Comparison of ENCODE assay signal across 1 cellular context in genomic region chr17:64007838-64008282, GRCh38.
TF ChIP-seq lines count a peak whose summit lies in the region.

No MANE protein-coding gene starts in this region.

TF ChIP-seq in HepG2, 621 proteins besides CTCF, POLR2A, EP300 and RAD21 (continues in another document):
- TF ChIP-seq MEIS2 (CRISPR knock-in tag; IDR thresholded peaks at IDR 0.05), result 0 out of 2 replicates have a peak, but pooled peaks have one; percentile 28
- TF ChIP-seq, protein P1, sequence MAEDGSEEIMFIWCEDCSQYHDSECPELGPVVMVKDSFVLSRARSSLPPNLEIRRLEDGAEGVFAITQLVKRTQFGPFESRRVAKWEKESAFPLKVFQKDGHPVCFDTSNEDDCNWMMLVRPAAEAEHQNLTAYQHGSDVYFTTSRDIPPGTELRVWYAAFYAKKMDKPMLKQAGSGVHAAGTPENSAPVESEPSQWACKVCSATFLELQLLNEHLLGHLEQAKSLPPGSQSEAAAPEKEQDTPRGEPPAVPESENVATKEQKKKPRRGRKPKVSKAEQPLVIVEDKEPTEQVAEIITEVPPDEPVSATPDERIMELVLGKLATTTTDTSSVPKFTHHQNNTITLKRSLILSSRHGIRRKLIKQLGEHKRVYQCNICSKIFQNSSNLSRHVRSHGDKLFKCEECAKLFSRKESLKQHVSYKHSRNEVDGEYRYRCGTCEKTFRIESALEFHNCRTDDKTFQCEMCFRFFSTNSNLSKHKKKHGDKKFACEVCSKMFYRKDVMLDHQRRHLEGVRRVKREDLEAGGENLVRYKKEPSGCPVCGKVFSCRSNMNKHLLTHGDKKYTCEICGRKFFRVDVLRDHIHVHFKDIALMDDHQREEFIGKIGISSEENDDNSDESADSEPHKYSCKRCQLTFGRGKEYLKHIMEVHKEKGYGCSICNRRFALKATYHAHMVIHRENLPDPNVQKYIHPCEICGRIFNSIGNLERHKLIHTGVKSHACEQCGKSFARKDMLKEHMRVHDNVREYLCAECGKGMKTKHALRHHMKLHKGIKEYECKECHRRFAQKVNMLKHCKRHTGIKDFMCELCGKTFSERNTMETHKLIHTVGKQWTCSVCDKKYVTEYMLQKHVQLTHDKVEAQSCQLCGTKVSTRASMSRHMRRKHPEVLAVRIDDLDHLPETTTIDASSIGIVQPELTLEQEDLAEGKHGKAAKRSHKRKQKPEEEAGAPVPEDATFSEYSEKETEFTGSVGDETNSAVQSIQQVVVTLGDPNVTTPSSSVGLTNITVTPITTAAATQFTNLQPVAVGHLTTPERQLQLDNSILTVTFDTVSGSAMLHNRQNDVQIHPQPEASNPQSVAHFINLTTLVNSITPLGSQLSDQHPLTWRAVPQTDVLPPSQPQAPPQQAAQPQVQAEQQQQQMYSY (CRISPR knock-in tag; IDR thresholded peaks at IDR 0.05), result peak; percentile 96
- peak; percentile 84 for TF ChIP-seq HNF4A (CRISPR knock-in tag; IDR thresholded peaks at IDR 0.05)
- 0 out of 2 replicates have a peak, but pooled peaks have one; percentile 51 for TF ChIP-seq HOMEZ (CRISPR knock-in tag; IDR thresholded peaks at IDR 0.05; ENCODE audit: low read depth)
- TF ChIP-seq NR2F2 (IDR thresholded peaks at IDR 0.05; ENCODE audit: borderline replicate concordance, low read depth), result peak; percentile 61; the same call in 1 of the 2 replicates
- TF ChIP-seq RXRB (CRISPR knock-in tag; IDR thresholded peaks at IDR 0.05; ENCODE audit: borderline replicate concordance), result peak; percentile 65; the same call in 1 of the 2 replicates
- TF ChIP-seq ELF3 (CRISPR knock-in tag; IDR thresholded peaks at IDR 0.05), result peak; percentile 49
- TF ChIP-seq SP4 (CRISPR knock-in tag; IDR thresholded peaks at IDR 0.05), result 0 out of 2 replicates have a peak, but pooled peaks have one; percentile 20
- TF ChIP-seq ZNF180 (CRISPR knock-in tag; IDR thresholded peaks at IDR 0.05; ENCODE audit: borderline replicate concordance, low read depth), result no peak
- TF ChIP-seq ZNF124 (CRISPR knock-in tag; IDR thresholded peaks at IDR 0.05), result no peak
- TF ChIP-seq SP1 (IDR thresholded peaks at IDR 0.05), result no peak
- 0 out of 2 replicates have a peak, but pooled peaks have one; percentile 10 for TF ChIP-seq SP1 (CRISPR knock-in tag; IDR thresholded peaks at IDR 0.05)
- peak; percentile 69 for TF ChIP-seq RXRA (CRISPR knock-in tag; IDR thresholded peaks at IDR 0.05)
- TF ChIP-seq ATF7 (IDR thresholded peaks at IDR 0.05), result no peak
- no peak for TF ChIP-seq ATF7 (CRISPR knock-in tag; IDR thresholded peaks at IDR 0.05)
- TF ChIP-seq LCORL (IDR thresholded peaks at IDR 0.05), result no peak
- peak; percentile 77 for TF ChIP-seq LCORL (CRISPR knock-in tag; IDR thresholded peaks at IDR 0.05)
- TF ChIP-seq ZNF292 (CRISPR knock-in tag; IDR thresholded peaks at IDR 0.05; ENCODE audit: borderline replicate concordance, low read depth), result peak; percentile 81; the same call in 1 of the 2 replicates
- no peak for TF ChIP-seq SOX13 (IDR thresholded peaks at IDR 0.05)
- TF ChIP-seq SOX13 (CRISPR knock-in tag; conservative IDR thresholded peaks at IDR 0.05 in 1 of 2, IDR thresholded peaks at IDR 0.05 in 1 of 2), result 0 out of 4 replicates have a peak, but pooled peaks of 1 of the 2 experiments have one; percentile 44
- TF ChIP-seq HDAC1 (CRISPR knock-in tag; IDR thresholded peaks at IDR 0.05), result peak; percentile 13; the same call in 1 of the 2 replicates
- TF ChIP-seq, protein P2, sequence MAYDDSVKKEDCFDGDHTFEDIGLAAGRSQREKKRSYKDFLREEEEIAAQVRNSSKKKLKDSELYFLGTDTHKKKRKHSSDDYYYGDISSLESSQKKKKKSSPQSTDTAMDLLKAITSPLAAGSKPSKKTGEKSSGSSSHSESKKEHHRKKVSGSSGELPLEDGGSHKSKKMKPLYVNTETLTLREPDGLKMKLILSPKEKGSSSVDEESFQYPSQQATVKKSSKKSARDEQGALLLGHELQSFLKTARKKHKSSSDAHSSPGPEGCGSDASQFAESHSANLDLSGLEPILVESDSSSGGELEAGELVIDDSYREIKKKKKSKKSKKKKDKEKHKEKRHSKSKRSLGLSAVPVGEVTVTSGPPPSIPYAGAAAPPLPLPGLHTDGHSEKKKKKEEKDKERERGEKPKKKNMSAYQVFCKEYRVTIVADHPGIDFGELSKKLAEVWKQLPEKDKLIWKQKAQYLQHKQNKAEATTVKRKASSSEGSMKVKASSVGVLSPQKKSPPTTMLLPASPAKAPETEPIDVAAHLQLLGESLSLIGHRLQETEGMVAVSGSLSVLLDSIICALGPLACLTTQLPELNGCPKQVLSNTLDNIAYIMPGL (CRISPR knock-in tag; IDR thresholded peaks at IDR 0.05; ENCODE audit: borderline replicate concordance in 1 of 2, low read depth in 1 of 2), result 0 out of 4 replicates have a peak, but pooled peaks of 1 of the 2 experiments have one; percentile 49
- TF ChIP-seq PITX1 (CRISPR knock-in tag; IDR thresholded peaks at IDR 0.05), result peak; percentile 71
- no peak for TF ChIP-seq NRL (CRISPR knock-in tag; IDR thresholded peaks at IDR 0.05; ENCODE audit: borderline replicate concordance)
- TF ChIP-seq GLI4 (CRISPR knock-in tag; IDR thresholded peaks at IDR 0.05; ENCODE audit: borderline replicate concordance), result no peak
- TF ChIP-seq ZNF263 (CRISPR knock-in tag; IDR thresholded peaks at IDR 0.05), result 0 out of 2 replicates have a peak, but pooled peaks have one; percentile 10
- peak; percentile 48; the same call in 1 of the 2 replicates for TF ChIP-seq ZNF546 (CRISPR knock-in tag; conservative IDR thresholded peaks at IDR 0.05)
- peak; percentile 26 to 60; a peak in 1 of 4 replicates for TF ChIP-seq NR2F1 (CRISPR knock-in tag; IDR thresholded peaks at IDR 0.05)
- peak; percentile 78 for TF ChIP-seq PAXIP1 (CRISPR knock-in tag; conservative IDR thresholded peaks at IDR 0.05)
- TF ChIP-seq MED8 (CRISPR knock-in tag; IDR thresholded peaks at IDR 0.05; ENCODE audit: insufficient replicate concordance), result peak; percentile 27
- TF ChIP-seq THAP11 (CRISPR knock-in tag; IDR thresholded peaks at IDR 0.05), result 0 out of 2 replicates have a peak, but pooled peaks have one; percentile 24
- no peak for TF ChIP-seq CCDC6 (CRISPR knock-in tag; IDR thresholded peaks at IDR 0.05)
- TF ChIP-seq, protein P3, sequence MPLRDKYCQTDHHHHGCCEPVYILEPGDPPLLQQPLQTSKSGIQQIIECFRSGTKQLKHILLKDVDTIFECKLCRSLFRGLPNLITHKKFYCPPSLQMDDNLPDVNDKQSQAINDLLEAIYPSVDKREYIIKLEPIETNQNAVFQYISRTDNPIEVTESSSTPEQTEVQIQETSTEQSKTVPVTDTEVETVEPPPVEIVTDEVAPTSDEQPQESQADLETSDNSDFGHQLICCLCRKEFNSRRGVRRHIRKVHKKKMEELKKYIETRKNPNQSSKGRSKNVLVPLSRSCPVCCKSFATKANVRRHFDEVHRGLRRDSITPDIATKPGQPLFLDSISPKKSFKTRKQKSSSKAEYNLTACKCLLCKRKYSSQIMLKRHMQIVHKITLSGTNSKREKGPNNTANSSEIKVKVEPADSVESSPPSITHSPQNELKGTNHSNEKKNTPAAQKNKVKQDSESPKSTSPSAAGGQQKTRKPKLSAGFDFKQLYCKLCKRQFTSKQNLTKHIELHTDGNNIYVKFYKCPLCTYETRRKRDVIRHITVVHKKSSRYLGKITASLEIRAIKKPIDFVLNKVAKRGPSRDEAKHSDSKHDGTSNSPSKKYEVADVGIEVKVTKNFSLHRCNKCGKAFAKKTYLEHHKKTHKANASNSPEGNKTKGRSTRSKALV (CRISPR knock-in tag; IDR thresholded peaks at IDR 0.05), result no peak
- TF ChIP-seq GATAD1 (CRISPR knock-in tag; IDR thresholded peaks at IDR 0.05), result no peak
- 0 out of 2 replicates have a peak, but pooled peaks have one; percentile 68 for TF ChIP-seq HNRNPL (IDR thresholded peaks at IDR 0.05; ENCODE audit: low read depth, low read length)
- no peak for TF ChIP-seq TCF12 (IDR thresholded peaks at IDR 0.05)
- peak; percentile 30; the same call in 1 of the 2 replicates for TF ChIP-seq TCF12 (CRISPR knock-in tag; IDR thresholded peaks at IDR 0.05)
- TF ChIP-seq ZNF543 (CRISPR knock-in tag; IDR thresholded peaks at IDR 0.05), result 0 out of 2 replicates have a peak, but pooled peaks have one; percentile 38
- TF ChIP-seq NONO (IDR thresholded peaks at IDR 0.05), result no peak
- no peak for TF ChIP-seq NONO (CRISPR knock-in tag; conservative IDR thresholded peaks at IDR 0.05)
- TF ChIP-seq PPARG (CRISPR knock-in tag; conservative IDR thresholded peaks at IDR 0.05), result 0 out of 2 replicates have a peak, but pooled peaks have one; percentile 16
- 0 out of 2 replicates have a peak, but pooled peaks have one; percentile 7 for TF ChIP-seq AKAP8 (CRISPR knock-in tag; IDR thresholded peaks at IDR 0.05)
- 0 out of 2 replicates have a peak, but pooled peaks have one; percentile 9 for TF ChIP-seq CEBPG (CRISPR knock-in tag; IDR thresholded peaks at IDR 0.05)
- TF ChIP-seq MTA1 (CRISPR knock-in tag; IDR thresholded peaks at IDR 0.05; ENCODE audit: borderline replicate concordance), result 0 out of 2 replicates have a peak, but pooled peaks have one; percentile 35
- no peak for TF ChIP-seq SSRP1 (CRISPR knock-in tag; IDR thresholded peaks at IDR 0.05)
- TF ChIP-seq DRAP1 (CRISPR knock-in tag; IDR thresholded peaks at IDR 0.05), result peak; percentile 28; the same call in 1 of the 2 replicates
- TF ChIP-seq SALL1 (CRISPR knock-in tag; IDR thresholded peaks at IDR 0.05), result peak; percentile 67
- TF ChIP-seq FOXA1 (IDR thresholded peaks at IDR 0.05), result no peak
- peak; percentile 77 for TF ChIP-seq FOXA1 (CRISPR knock-in tag; IDR thresholded peaks at IDR 0.05)
- peak; percentile 56; the same call in 1 of the 2 replicates for TF ChIP-seq PHF21A (CRISPR knock-in tag; IDR thresholded peaks at IDR 0.05)
- peak; percentile 89 for TF ChIP-seq HIVEP1 (CRISPR knock-in tag; IDR thresholded peaks at IDR 0.05)
- TF ChIP-seq RFX5 (IDR thresholded peaks at IDR 0.05; ENCODE audit: low read depth, low read length), result no peak
- no peak for TF ChIP-seq MAFK (conservative IDR thresholded peaks at IDR 0.05 in 1 of 2, IDR thresholded peaks at IDR 0.05 in 1 of 2; ENCODE audit: low read length in 2 of 2)
- TF ChIP-seq TP53 (CRISPR knock-in tag; conservative IDR thresholded peaks at IDR 0.05), result 0 out of 2 replicates have a peak, but pooled peaks have one; percentile 6
